In the genomic region with DNA sequence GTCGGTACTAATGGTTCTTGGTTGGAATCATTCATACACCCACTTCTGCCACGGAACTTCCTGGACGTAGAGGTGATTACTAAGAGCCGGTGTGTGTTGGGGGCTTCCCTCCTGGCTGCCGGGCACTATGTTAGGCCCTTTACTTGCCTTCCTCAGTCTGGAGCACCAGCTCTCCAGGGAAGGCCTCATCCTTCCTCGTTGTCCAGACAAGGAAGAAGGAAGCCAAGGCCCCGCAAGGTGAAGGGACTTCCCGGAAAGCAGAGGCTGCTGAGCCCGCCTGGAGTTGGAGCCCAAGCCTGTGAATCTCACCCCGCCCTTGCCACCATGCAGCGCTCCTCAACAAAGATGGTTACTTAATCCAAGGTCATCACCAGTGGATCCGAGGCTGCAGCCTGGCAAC, we compare ENCODE assay signal across 21 cellular contexts. TPM values are rescaled to one million over a fixed set of nuclear protein-coding genes. Genes with fewer than 3 reads are reported as not detected.
DNase-seq lines count a peak whose midpoint lies in the region; ATAC-seq and TF ChIP-seq lines count a peak whose summit lies in the region.
"Had no signal": no experiment of that assay in that cellular context is flagged by ENCODE, and none has a peak within 500 bp of the region (broad histone marks: within the 10 kb centered on the region; RNA-seq: fewer than 3 reads in every experiment).

No MANE protein-coding gene starts in this region.

- peak; percentile 25 for DNase-seq in activated T-cell treated with anti-CD3 and anti-CD28 coated beads, Interleukin-2, amount 50 U/mL, for 24 hours
- DNase-seq in activated T-cell treated with anti-CD3 and anti-CD28 coated beads, Interleukin-2, amount 50 U/mL, for 72 hours, result no peak
- peak; percentile 74 for DNase-seq in RWPE2 (ENCODE audit: low spot score)
- DNase-seq in osteoblast (ENCODE audit: insufficient read length, low spot score, missing footprints), result peak; percentile 35
- DNase-seq in NCI-H146 (lab: John Stamatoyannopoulos, UW), result no peak
- no peak for DNase-seq in HuH-7 (ENCODE audit: low spot score)
- DNase-seq: CD4-positive, CD25-positive, alpha-beta regulatory T cell; CD8-positive, alpha-beta T cell; DMS 273 treated with DMSO at 0.1 percent for 48 hours; DMS79; EL; GDM1; HFFc6 had no signal

- no peaks in the 10 kb centered on the region for H3K9me3 Mint-ChIP-seq in activated T-cell treated with anti-CD3 and anti-CD28 coated beads, Interleukin-2, amount 50 U/mL, for 24 hours
- no peaks in the 10 kb centered on the region for H3K9me3 Mint-ChIP-seq in activated T-cell treated with anti-CD3 and anti-CD28 coated beads, Interleukin-2, amount 50 U/mL, for 72 hours
- H3K9me3 Mint-ChIP-seq: CD8-positive, alpha-beta T cell; GM23338; HFFc6 had no signal

- no peaks in the 10 kb centered on the region for H3K79me2 ChIP-seq in osteoblast (ENCODE audit: insufficient read depth, low read length)

- H3K9me3 ChIP-seq in RWPE2 (ENCODE audit: severe bottlenecking), result no peaks in the 10 kb centered on the region
- H3K9me3 ChIP-seq in osteoblast (ENCODE audit: low read depth, low read length), result no peaks in the 10 kb centered on the region
- H3K9me3 ChIP-seq: BLaER1, Caco-2, HAP-1 had no signal

- no peak overlapping the region for H2AFZ ChIP-seq in osteoblast (ENCODE audit: low read length)
- H2AFZ ChIP-seq: GM23338 had no signal

- H3K36me3 Mint-ChIP-seq in activated T-cell treated with anti-CD3 and anti-CD28 coated beads, Interleukin-2, amount 50 U/mL, for 24 hours (ENCODE audit: low read depth), result peaks cover 2% of the 10 kb centered on the region
- no peaks in the 10 kb centered on the region for H3K36me3 Mint-ChIP-seq in activated T-cell treated with anti-CD3 and anti-CD28 coated beads, Interleukin-2, amount 50 U/mL, for 72 hours (ENCODE audit: insufficient read depth in 2 of 2)
- H3K36me3 Mint-ChIP-seq: CD4-positive, CD25-positive, alpha-beta regulatory T cell had no signal

- TF ChIP-seq CTCF in RWPE2 (IDR thresholded peaks at IDR 0.05; ENCODE audit: poor library complexity, severe bottlenecking) (no peak), osteoblast (IDR thresholded peaks at IDR 0.05; ENCODE audit: extremely low read depth, low read depth, low read length) (no peak)

- H3K4me3 ChIP-seq in RWPE2 (ENCODE audit: severe bottlenecking) (no peak overlapping the region), osteoblast (ENCODE audit: insufficient read depth, low read length) (no peak overlapping the region)
- H3K4me3 ChIP-seq: BLaER1, GM12878, GM23338, HAP-1 had no signal

- no peak overlapping the region for H3K4me3 Mint-ChIP-seq in activated T-cell treated with anti-CD3 and anti-CD28 coated beads, Interleukin-2, amount 50 U/mL, for 24 hours
- H3K4me3 Mint-ChIP-seq in activated T-cell treated with anti-CD3 and anti-CD28 coated beads, Interleukin-2, amount 50 U/mL, for 72 hours, result no peak overlapping the region
- H3K4me3 Mint-ChIP-seq: B cell; CD4-positive, CD25-positive, alpha-beta regulatory T cell; CD8-positive, alpha-beta T cell; GM23338; HFFc6 had no signal

- H3K36me3 ChIP-seq in RWPE2 (ENCODE audit: low read depth) (no peaks in the 10 kb centered on the region), osteoblast (ENCODE audit: insufficient read depth, low read length) (no peaks in the 10 kb centered on the region)
- H3K36me3 ChIP-seq: HAP-1 had no signal

- no peaks in the 10 kb centered on the region for H4K20me1 ChIP-seq in osteoblast (ENCODE audit: insufficient read depth, low read length)
- H4K20me1 ChIP-seq: BLaER1 had no signal

- H3K4me2 ChIP-seq in osteoblast (ENCODE audit: insufficient read depth, low read length), result no peak overlapping the region
- H3K4me2 ChIP-seq: BLaER1, GM23338 had no signal

- no peaks in the 10 kb centered on the region for H3K4me1 Mint-ChIP-seq in activated T-cell treated with anti-CD3 and anti-CD28 coated beads, Interleukin-2, amount 50 U/mL, for 24 hours (ENCODE audit: low read depth)
- H3K4me1 Mint-ChIP-seq in activated T-cell treated with anti-CD3 and anti-CD28 coated beads, Interleukin-2, amount 50 U/mL, for 72 hours (ENCODE audit: low read depth), result no peaks in the 10 kb centered on the region
- H3K4me1 Mint-ChIP-seq: B cell; CD4-positive, CD25-positive, alpha-beta regulatory T cell had no signal

- no peak overlapping the region for H3K27ac Mint-ChIP-seq in activated T-cell treated with anti-CD3 and anti-CD28 coated beads, Interleukin-2, amount 50 U/mL, for 24 hours
- H3K27ac Mint-ChIP-seq in activated T-cell treated with anti-CD3 and anti-CD28 coated beads, Interleukin-2, amount 50 U/mL, for 72 hours, result no peak overlapping the region
- H3K27ac Mint-ChIP-seq: B cell; CD8-positive, alpha-beta T cell; GM23338; HFFc6 had no signal

- ATAC-seq in activated T-cell treated with anti-CD3 and anti-CD28 coated beads, Interleukin-2, amount 50 U/mL, for 72 hours (replicated peaks in 1 of 2), result no peak
- no peak for ATAC-seq in RWPE2 (ENCODE audit: low read depth)
- ATAC-seq: CD8-positive, alpha-beta T cell; GM12878; GM23338 had no signal

- no peaks in the 10 kb centered on the region for H3K4me1 ChIP-seq in RWPE2 (ENCODE audit: insufficient read depth, poor library complexity, severe bottlenecking)
- H3K4me1 ChIP-seq in osteoblast (ENCODE audit: insufficient read depth, low read length), result no peaks in the 10 kb centered on the region
- H3K4me1 ChIP-seq: BLaER1, Caco-2, HAP-1 had no signal

- H3K27me3 ChIP-seq in RWPE2 (ENCODE audit: insufficient read depth, poor library complexity, severe bottlenecking) (no peaks in the 10 kb centered on the region), osteoblast (ENCODE audit: insufficient read depth, low read length) (no peaks in the 10 kb centered on the region)
- H3K27me3 ChIP-seq: BLaER1 had no signal

- H3K27ac ChIP-seq in RWPE2 (ENCODE audit: poor library complexity, severe bottlenecking), result no peak overlapping the region
- no peak overlapping the region for H3K27ac ChIP-seq in osteoblast (ENCODE audit: low read depth, low read length)
- H3K27ac ChIP-seq: 22Rv1, BLaER1, C4-2B had no signal

- no peaks in the 10 kb centered on the region for H3K27me3 Mint-ChIP-seq in activated T-cell treated with anti-CD3 and anti-CD28 coated beads, Interleukin-2, amount 50 U/mL, for 24 hours
- H3K27me3 Mint-ChIP-seq in activated T-cell treated with anti-CD3 and anti-CD28 coated beads, Interleukin-2, amount 50 U/mL, for 72 hours (ENCODE audit: low read depth), result no peaks in the 10 kb centered on the region
- H3K27me3 Mint-ChIP-seq: B cell had no signal

RNA-seq across cellular contexts. Expression of a gene that starts 26.2 kb away (rescaled TPM):
- total RNA-seq in activated T-cell treated with anti-CD3 and anti-CD28 coated beads, Interleukin-2, amount 50 U/mL, for 72 hours, result 10 to 100 TPM; 19.1 to 25.3 TPM
- 28.3 and 29.0 TPM in 2 replicates for total RNA-seq in osteoblast

RNA-seq across cellular contexts. Expression of a gene that starts 43.7 kb away (rescaled TPM):
- total RNA-seq in activated T-cell treated with anti-CD3 and anti-CD28 coated beads, Interleukin-2, amount 50 U/mL, for 72 hours, result 10 to 100 TPM; 30.6 to 38.3 TPM
- total RNA-seq in osteoblast, result 17.4 and 18.1 TPM in 2 replicates

Comparison
In these comparisons a context has a peak if more than half of its experiments do, and no peak if none do; other contexts are left out.
1. DNase-seq: peak in activated T-cell treated with anti-CD3 and anti-CD28 coated beads, Interleukin-2, amount 50 U/mL, for 24 hours (single experiment), RWPE2 (single experiment) and osteoblast (single experiment); none in activated T-cell treated with anti-CD3 and anti-CD28 coated beads, Interleukin-2, amount 50 U/mL, for 72 hours (0 of 2), NCI-H146 (single experiment) and HuH-7 (single experiment).